In the genomic region with DNA sequence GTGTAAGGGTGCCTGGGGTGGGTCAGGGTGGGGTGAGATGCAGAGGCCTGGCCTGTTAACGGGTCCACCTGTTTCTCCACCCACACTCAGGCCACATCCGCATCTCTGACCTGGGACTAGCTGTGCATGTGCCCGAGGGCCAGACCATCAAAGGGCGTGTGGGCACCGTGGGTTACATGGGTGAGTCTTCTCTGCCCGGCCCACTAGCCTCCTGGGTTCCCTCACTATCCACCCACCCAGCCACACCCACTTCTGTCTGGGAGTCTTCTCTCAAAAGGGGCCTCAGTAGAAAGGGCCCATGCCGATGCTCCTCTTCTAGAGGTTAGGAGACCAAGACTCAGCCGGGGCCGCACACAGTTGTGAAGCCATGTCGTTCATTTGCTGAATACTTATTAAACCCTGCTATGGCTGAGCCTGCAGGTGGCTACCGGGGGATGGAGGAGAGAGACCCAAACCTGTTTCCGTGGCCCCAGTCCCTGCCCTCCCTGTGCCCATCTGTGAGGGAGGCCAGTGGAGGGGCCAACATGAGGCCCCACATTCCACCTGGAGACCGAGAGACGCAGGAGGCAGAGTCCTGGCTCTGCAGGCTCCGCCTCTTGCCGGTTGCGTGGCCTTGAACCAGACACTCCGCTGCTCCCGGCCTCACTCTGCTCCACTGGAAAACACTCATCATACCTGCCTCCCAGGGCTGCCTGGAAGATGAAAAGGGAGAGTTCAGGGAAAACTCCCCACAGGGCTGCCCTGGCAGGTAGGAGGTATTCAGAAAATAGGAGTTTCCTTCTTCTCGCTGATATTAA, we compare ENCODE assay signal across 23 cellular contexts. TPM values are rescaled to one million over a fixed set of nuclear protein-coding genes. Genes with fewer than 3 reads are reported as not detected.
DNase-seq lines count a peak whose midpoint lies in the region; ATAC-seq and TF ChIP-seq lines count a peak whose summit lies in the region.
"Had no signal": no experiment of that assay in that cellular context is flagged by ENCODE, and none has a peak within 500 bp of the region (broad histone marks: within the 10 kb centered on the region; RNA-seq: fewer than 3 reads in every experiment).

No MANE protein-coding gene starts in this region.

- peaks cover 19% of the 10 kb centered on the region for H3K36me3 Mint-ChIP-seq in activated naive CD4-positive, alpha-beta T cell treated with anti-CD3 and anti-CD28 coated beads, Interleukin-2, amount 50 U/mL, for 24 hours
- peaks cover 87% of the 10 kb centered on the region for H3K36me3 Mint-ChIP-seq in CD8-positive, alpha-beta T cell
- peaks cover 73% of the 10 kb centered on the region for H3K36me3 Mint-ChIP-seq in activated CD4-positive, alpha-beta memory T cell treated with anti-CD3 and anti-CD28 coated beads for 36 hours
- H3K36me3 Mint-ChIP-seq in naive thymus-derived CD8-positive, alpha-beta T cell: peaks cover 0 to 75% (median 27%) of the 10 kb centered on the region in 3 donors

- CTCF ChIA-PET in CD8-positive, alpha-beta T cell (lab: Charles Lee): interaction anchor here (14.2 to 26.7 kb wide), 3 partner anchors 14 to 30 kb away, joined by 222 to 628 read pairs (median 285); partner anchors contain the start of genes F12, PFN3 and PRR7
- CTCF ChIA-PET in activated CD4-positive, alpha-beta memory T cell treated with anti-CD3 and anti-CD28 coated beads for 36 hours (lab: Charles Lee): interaction anchor here (1.0 to 15.3 kb wide), 7 partner anchors 9 to 125 kb away, joined by 3 to 220 read pairs (median 42); partner anchors contain the start of genes PFN3 and PRR7

- POLR2A ChIA-PET in CD8-positive, alpha-beta T cell (lab: Charles Lee): interaction anchor here (15.2 kb wide), 1 partner anchor 12 kb away, joined by 498 read pairs; the partner anchor contains the start of gene PRR7
- POLR2A ChIA-PET in activated CD4-positive, alpha-beta memory T cell treated with anti-CD3 and anti-CD28 coated beads for 36 hours (lab: Charles Lee): interaction anchor here (1.2 to 10.6 kb wide), 6 partner anchors 8 to 45 kb away, joined by 3 to 319 read pairs (median 7); partner anchors contain the start of gene PRR7
- POLR2A ChIA-PET in naive thymus-derived CD8-positive, alpha-beta T cell (lab: Charles Lee): interaction anchor here (0.9 to 34.6 kb wide), 8 partner anchors 9 to 74 kb away, joined by 4 to 1530 read pairs (median 22); partner anchors contain the start of genes F12, GRK6 and PRR7

- peak overlapping the region; percentile 30 for H3K27ac Mint-ChIP-seq in activated naive CD4-positive, alpha-beta T cell treated with anti-CD3 and anti-CD28 coated beads, Interleukin-2, amount 50 U/mL, for 24 hours
- peak overlapping the region; percentile 32 for H3K27ac Mint-ChIP-seq in CD8-positive, alpha-beta T cell
- peak overlapping the region; percentile 97 for H3K27ac Mint-ChIP-seq in activated CD4-positive, alpha-beta memory T cell treated with anti-CD3 and anti-CD28 coated beads for 36 hours
- H3K27ac Mint-ChIP-seq in naive thymus-derived CD8-positive, alpha-beta T cell: peak overlapping the region in 8 of 10 donors; percentile 27 to 95 (median 86)
- H3K27ac Mint-ChIP-seq: stimulated activated memory B cell treated with anti-CD40 and anti-IgM and Interleukin-4, amounts not matched to agents 10 μg/mL and 1 μg/mL and 100 μg/mL, for 72 hours had no signal

- H3K27ac ChIP-seq in CD8-positive, alpha-beta T cell (ENCODE audit: low read depth, low read length): no peak overlapping the region
- H3K27ac ChIP-seq: cardiac muscle cell, KMS-11, pancreas had no signal

- ATAC-seq in CD8-positive, alpha-beta T cell: no peak
- no peak for ATAC-seq in naive thymus-derived CD8-positive, alpha-beta T cell
- ATAC-seq: sciatic nerve; stimulated activated memory B cell treated with anti-CD40 and anti-IgM and Interleukin-4, amounts not matched to agents 10 μg/mL and 1 μg/mL and 100 μg/mL, for 72 hours had no signal

- no peaks in the 10 kb centered on the region for H3K9me3 Mint-ChIP-seq in activated naive CD4-positive, alpha-beta T cell treated with anti-CD3 and anti-CD28 coated beads, Interleukin-2, amount 50 U/mL, for 24 hours
- no peaks in the 10 kb centered on the region for H3K9me3 Mint-ChIP-seq in CD8-positive, alpha-beta T cell
- H3K9me3 Mint-ChIP-seq in activated CD4-positive, alpha-beta memory T cell treated with anti-CD3 and anti-CD28 coated beads for 36 hours: no peaks in the 10 kb centered on the region
- no peaks in the 10 kb centered on the region for H3K9me3 Mint-ChIP-seq in naive thymus-derived CD8-positive, alpha-beta T cell
- H3K9me3 Mint-ChIP-seq: activated T-helper 1 cell treated with anti-CD3 and anti-CD28 coated beads, Interleukin-12 subunit alpha, Interleukin-12 subunit beta, Interleukin-2, Interleukin-4 antibody, amounts not matched to agents 30 ng/mL and 10 ng/mL and 1 ng/mL, durations not matched to agents 14 hours and 24 hours and 36 hours; stimulated activated memory B cell treated with anti-CD40 and anti-IgM and Interleukin-4, amounts not matched to agents 10 μg/mL and 1 μg/mL and 100 μg/mL, for 72 hours had no signal

- no peaks in the 10 kb centered on the region for H3K27me3 ChIP-seq in CD8-positive, alpha-beta T cell (ENCODE audit: insufficient read depth, low read length)
- H3K27me3 ChIP-seq: cardiac muscle cell, pancreas had no signal

- H3K4me1 ChIP-seq in CD8-positive, alpha-beta T cell (ENCODE audit: insufficient read depth, low read length): peaks cover 94% of the 10 kb centered on the region
- H3K4me1 ChIP-seq: pancreas had no signal

- no peak for TF ChIP-seq CTCF in CD8-positive, alpha-beta T cell (IDR thresholded peaks at IDR 0.05)

- intact Hi-C loops in CD8-positive, alpha-beta T cell (cut with DNase I, micrococcal nuclease): no loop called here
- intact Hi-C loops in activated CD4-positive, alpha-beta memory T cell treated with anti-CD3 and anti-CD28 coated beads for 36 hours (cut with micrococcal nuclease): loop anchor here (1.0 kb wide), 2 partner anchors 9 kb away; partner anchors contain the start of gene GRK6

- H3K4me3 Mint-ChIP-seq in activated naive CD4-positive, alpha-beta T cell treated with anti-CD3 and anti-CD28 coated beads, Interleukin-2, amount 50 U/mL, for 24 hours: no peak overlapping the region
- no peak overlapping the region for H3K4me3 Mint-ChIP-seq in CD8-positive, alpha-beta T cell
- H3K4me3 Mint-ChIP-seq in activated CD4-positive, alpha-beta memory T cell treated with anti-CD3 and anti-CD28 coated beads for 36 hours: no peak overlapping the region
- H3K4me3 Mint-ChIP-seq in naive thymus-derived CD8-positive, alpha-beta T cell: peak overlapping the region in 3 of 10 donors; percentile 22 to 76 (median 54)
- H3K4me3 Mint-ChIP-seq: stimulated activated memory B cell treated with anti-CD40 and anti-IgM and Interleukin-4, amounts not matched to agents 10 μg/mL and 1 μg/mL and 100 μg/mL, for 72 hours had no signal

- peaks cover 79% of the 10 kb centered on the region for H3K36me3 ChIP-seq in CD8-positive, alpha-beta T cell (ENCODE audit: insufficient read depth, low read length)

- DNase-seq in activated naive CD4-positive, alpha-beta T cell treated with anti-CD3 and anti-CD28 coated beads, Interleukin-2, amount 50 U/mL, for 16 hours: no peak
- DNase-seq in CD8-positive, alpha-beta T cell: no peak
- no peak for DNase-seq in activated CD4-positive, alpha-beta memory T cell treated with anti-CD3 and anti-CD28 coated beads for 36 hours
- DNase-seq in naive thymus-derived CD8-positive, alpha-beta T cell: peak in 1 of 10 donors; percentile 41
- no peak for DNase-seq in NCI-H2081 treated with DMSO at 0.1 percent for 48 hours (lab: John Stamatoyannopoulos, UW)
- no peak for DNase-seq in globus pallidus (ENCODE audit: low spot score)
- no peak for DNase-seq in Ammon's horn (ENCODE audit: low spot score)
- DNase-seq: DMS53, GOT3, mammary epithelial cell, NCI-H1048, NCI-H1930 had no signal

- H3K4me3 ChIP-seq in CD8-positive, alpha-beta T cell (ENCODE audit: low read depth, low read length): no peak overlapping the region
- H3K4me3 ChIP-seq: cardiac muscle cell, pancreas had no signal

- no peaks in the 10 kb centered on the region for H3K27me3 Mint-ChIP-seq in activated naive CD4-positive, alpha-beta T cell treated with anti-CD3 and anti-CD28 coated beads, Interleukin-2, amount 50 U/mL, for 24 hours
- no peaks in the 10 kb centered on the region for H3K27me3 Mint-ChIP-seq in CD8-positive, alpha-beta T cell (ENCODE audit: low read depth)
- no peaks in the 10 kb centered on the region for H3K27me3 Mint-ChIP-seq in activated CD4-positive, alpha-beta memory T cell treated with anti-CD3 and anti-CD28 coated beads for 36 hours
- no peaks in the 10 kb centered on the region for H3K27me3 Mint-ChIP-seq in naive thymus-derived CD8-positive, alpha-beta T cell
- H3K27me3 Mint-ChIP-seq: stimulated activated memory B cell treated with anti-CD40 and anti-IgM and Interleukin-4, amounts not matched to agents 10 μg/mL and 1 μg/mL and 100 μg/mL, for 72 hours had no signal

- H3K9me3 ChIP-seq in CD8-positive, alpha-beta T cell (ENCODE audit: low read length): no peaks in the 10 kb centered on the region
- H3K9me3 ChIP-seq: pancreas had no signal

- H3K4me1 Mint-ChIP-seq in activated naive CD4-positive, alpha-beta T cell treated with anti-CD3 and anti-CD28 coated beads, Interleukin-2, amount 50 U/mL, for 24 hours: peaks cover 74% of the 10 kb centered on the region
- H3K4me1 Mint-ChIP-seq in CD8-positive, alpha-beta T cell (ENCODE audit: low read depth): peaks cover 68% of the 10 kb centered on the region
- H3K4me1 Mint-ChIP-seq in activated CD4-positive, alpha-beta memory T cell treated with anti-CD3 and anti-CD28 coated beads for 36 hours (ENCODE audit: low read depth): peaks cover 79% of the 10 kb centered on the region
- H3K4me1 Mint-ChIP-seq in naive thymus-derived CD8-positive, alpha-beta T cell: peaks cover 24 to 90% (median 83%) of the 10 kb centered on the region in 4 donors

RNA-seq across cellular contexts. Expression of gene GRK6, which starts 8.7 kb away (rescaled TPM):
- total RNA-seq in CD8-positive, alpha-beta T cell: 100 to 1,000 TPM; 133 to 139 TPM
- total RNA-seq in activated CD4-positive, alpha-beta memory T cell treated with anti-CD3 and anti-CD28 coated beads for 36 hours: 100 to 1,000 TPM; 177 to 178 TPM
- total RNA-seq in naive thymus-derived CD8-positive, alpha-beta T cell: 100 to 1,000 TPM; 176 to 181 TPM
- 100 to 1,000 TPM in 2 of 3 donors, 10 to 100 TPM in 1; 83.1 to 204 (median 104) TPM for polyA plus RNA-seq in naive thymus-derived CD8-positive, alpha-beta T cell

RNA-seq across cellular contexts. Expression of gene PRR7, which starts 11.5 kb away (rescaled TPM):
- total RNA-seq in CD8-positive, alpha-beta T cell: 10 to 100 TPM; 21.0 TPM
- 10 to 100 TPM; 13.3 to 13.6 TPM for total RNA-seq in activated CD4-positive, alpha-beta memory T cell treated with anti-CD3 and anti-CD28 coated beads for 36 hours
- 1 to 10 TPM; 7.6 to 7.7 TPM for total RNA-seq in naive thymus-derived CD8-positive, alpha-beta T cell
- 10 to 100 TPM; 14.6 to 21.6 (median 20.6) TPM for polyA plus RNA-seq in naive thymus-derived CD8-positive, alpha-beta T cell

RNA-seq across cellular contexts. Expression of gene F12, which starts 25.8 kb away (rescaled TPM):
- total RNA-seq in CD8-positive, alpha-beta T cell: not detected
- total RNA-seq in activated CD4-positive, alpha-beta memory T cell treated with anti-CD3 and anti-CD28 coated beads for 36 hours: 1 to 10 TPM; 5.1 to 5.9 TPM
- not detected for total RNA-seq in naive thymus-derived CD8-positive, alpha-beta T cell
- polyA plus RNA-seq in naive thymus-derived CD8-positive, alpha-beta T cell: under 1 TPM; 0.21 to 0.26 (median 0.25) TPM

RNA-seq across cellular contexts. Expression of gene PFN3, which starts 34.7 kb away (rescaled TPM):
- total RNA-seq in CD8-positive, alpha-beta T cell: not detected
- total RNA-seq in activated CD4-positive, alpha-beta memory T cell treated with anti-CD3 and anti-CD28 coated beads for 36 hours: not detected
- total RNA-seq in naive thymus-derived CD8-positive, alpha-beta T cell: not detected
- not detected for polyA plus RNA-seq in naive thymus-derived CD8-positive, alpha-beta T cell
- total RNA-seq: activated CD8-positive, alpha-beta memory T cell treated with anti-CD3 and anti-CD28 coated beads for 36 hours; activated T-helper 1 cell treated with anti-CD3 and anti-CD28 coated beads, Interleukin-12 subunit alpha, Interleukin-12 subunit beta, Interleukin-2, Interleukin-4 antibody, amounts not matched to agents 30 ng/mL and 10 ng/mL and 1 ng/mL, durations not matched to agents 14 hours and 24 hours and 36 hours; cardiac muscle cell; kidney epithelial cell; mammary epithelial cell; pancreas; sciatic nerve; T-helper 2 cell treated with Interferon-gamma antibody and Interleukin-4, amounts not matched to agents 100 ng/mL and 5 ng/mL, for 36 hours had no signal
- polyA plus RNA-seq: cardiac muscle cell, mammary epithelial cell, pancreas, thymus had no signal

RNA-seq across cellular contexts. Expression of gene DBN1, which starts 38.3 kb away (rescaled TPM):
- total RNA-seq in CD8-positive, alpha-beta T cell: 10 to 100 TPM; 16.2 to 19.9 TPM
- total RNA-seq in activated CD4-positive, alpha-beta memory T cell treated with anti-CD3 and anti-CD28 coated beads for 36 hours: 10 to 100 TPM; 12.1 to 15.9 TPM
- 10 to 100 TPM; 57.0 to 62.9 TPM for total RNA-seq in naive thymus-derived CD8-positive, alpha-beta T cell
- polyA plus RNA-seq in naive thymus-derived CD8-positive, alpha-beta T cell: 10 to 100 TPM; 20.5 to 25.3 (median 21.8) TPM

Comparison
In these comparisons a context has a peak if more than half of its experiments do, and no peak if none do; other contexts are left out.
1. H3K27ac Mint-ChIP-seq: peak in every context shown above with its lines; median percentile 97 in activated CD4-positive, alpha-beta memory T cell treated with anti-CD3 and anti-CD28 coated beads for 36 hours; 86 in naive thymus-derived CD8-positive, alpha-beta T cell; 32 in CD8-positive, alpha-beta T cell; 30 in activated naive CD4-positive, alpha-beta T cell treated with anti-CD3 and anti-CD28 coated beads, Interleukin-2, amount 50 U/mL, for 24 hours.
2. RNA of gene F12, which starts 25.8 kb away (total RNA-seq): 5.1 to 5.9 TPM in activated CD4-positive, alpha-beta memory T cell treated with anti-CD3 and anti-CD28 coated beads for 36 hours; not detected in CD8-positive, alpha-beta T cell and not detected in naive thymus-derived CD8-positive, alpha-beta T cell; every median in the first group is over 4 times any median in the second.